Comparison of ENCODE assay signal across 15 cellular contexts in genomic region chr17:57870283-57870635, GRCh38. TPM values are rescaled to one million over a fixed set of nuclear protein-coding genes. Genes with fewer than 3 reads are reported as not detected.
A peak's percentile ranks its signal among the peaks of the same experiment; 100 is the strongest.
DNase-seq lines count a peak whose midpoint lies in the region; ATAC-seq, FAIRE-seq and TF ChIP-seq lines count a peak whose summit lies in the region.
"Had no signal": no experiment of that assay in that cellular context is flagged by ENCODE, and none has a peak within 500 bp of the region (broad histone marks: within the 10 kb centered on the region; RNA-seq: fewer than 3 reads in every experiment).

No MANE protein-coding gene starts in this region.

- H2BK5ac ChIP-seq in IMR-90 (ENCODE audit: low read depth, low read length, poor library complexity, severe bottlenecking) (peak overlapping the region; percentile 92), mesenchymal stem cell (ENCODE audit: low read depth, low read length, poor library complexity, severe bottlenecking) (no peak overlapping the region)

- H2BK12ac ChIP-seq in mesenchymal stem cell (ENCODE audit: low read length in 2 of 2): peak overlapping the region; percentile 11 to 84

- H3K27ac Mint-ChIP-seq in astrocyte (ENCODE audit: unreplicated experiment): peak overlapping the region; percentile 97
- H3K27ac Mint-ChIP-seq: mesothelial cell of epicardium; stimulated activated naive CD8-positive, alpha-beta T cell treated with anti-CD3 and anti-CD28 coated beads, Interleukin-15, amount 100 ng/mL, for 72 hours had no signal

- no peak for TF ChIP-seq POLR2A in IMR-90 (IDR thresholded peaks at IDR 0.05; ENCODE audit: low read depth, low read length)

- peak overlapping the region; percentile 48; the same call in 1 of the 2 replicates for H3K56ac ChIP-seq in IMR-90 (ENCODE audit: extremely low read depth, insufficient read depth, low read length)

- H3K4me2 ChIP-seq in IMR-90 (ENCODE audit: low read depth, low read length): peak overlapping the region; percentile 45
- H3K4me2 ChIP-seq in astrocyte (ENCODE audit: low read length): peak overlapping the region; percentile 77
- H3K4me2 ChIP-seq in mesenchymal stem cell (ENCODE audit: low read length, poor library complexity, severe bottlenecking): no peak overlapping the region

- DNase-seq in AG10803 (ENCODE audit: low read depth) (peak; percentile 55), IMR-90 (peak; percentile 61), astrocyte (ENCODE audit: low read depth) (no peak), mesenchymal stem cell (no peak), left cardiac atrium (no peak), HuH-7 (ENCODE audit: low spot score) (no peak), NCI-H2227 treated with DMSO at 0.1 percent for 48 hours (lab: John Stamatoyannopoulos, UW) (no peak), psoas muscle (no peak)
- DNase-seq: activated gamma-delta T cell treated with Interleukin-2 at 50 U/mL for 16 hours; AML-193; body of pancreas; DMS153; effector memory CD4-positive, alpha-beta T cell; stimulated activated naive CD8-positive, alpha-beta T cell treated with anti-CD3 and anti-CD28 coated beads, Interleukin-15, amount 100 ng/mL, for 72 hours had no signal

- H3K23ac ChIP-seq in IMR-90 (ENCODE audit: low read depth, low read length) (peak overlapping the region; percentile 80; the same call in 1 of the 2 replicates), mesenchymal stem cell (ENCODE audit: low read length in 2 of 2) (peak overlapping the region in 1 of 2 experiments; percentile 34)

- no peak for TF ChIP-seq RAD21 in IMR-90 (IDR thresholded peaks at IDR 0.05; ENCODE audit: low read length)

- POLR2A ChIA-PET in IMR-90 (lab: Charles Lee; ENCODE audit: unreplicated experiment): interaction anchor here (1.0 to 1.4 kb wide), 3 partner anchors 10 to 119 kb away, joined by 3 to 5 read pairs (median 4); no protein-coding TSS in a partner anchor

- peaks cover 46% of the 10 kb centered on the region for H3K4me1 ChIP-seq in IMR-90 (ENCODE audit: control insufficient read depth, insufficient read depth, low read length)
- H3K4me1 ChIP-seq in astrocyte (ENCODE audit: insufficient read depth, low read length): peaks cover 51% of the 10 kb centered on the region
- peaks cover 56% of the 10 kb centered on the region for H3K4me1 ChIP-seq in mesenchymal stem cell (ENCODE audit: control insufficient read depth, insufficient read depth, low read depth, low read length)
- H3K4me1 ChIP-seq in psoas muscle: peaks cover 63% of the 10 kb centered on the region

- H2BK15ac ChIP-seq in IMR-90 (ENCODE audit: low read depth, low read length): peak overlapping the region; percentile 75; the same call in 2 of the 3 replicates
- no peak overlapping the region for H2BK15ac ChIP-seq in mesenchymal stem cell (ENCODE audit: low read depth, poor library complexity, severe bottlenecking)

- in situ Hi-C loops in IMR-90 (cut with MboI; ENCODE audit: low sequenced_read_pairs): loop anchor here (25.0 kb wide), 1 partner anchor 467 kb away; the partner anchor contains the start of gene TSPOAP1

- peak overlapping the region; percentile 87 for H3K14ac ChIP-seq in IMR-90 (replicated peaks; ENCODE audit: low read depth, low read length)
- peak overlapping the region in 1 of 2 experiments; percentile 76 for H3K14ac ChIP-seq in mesenchymal stem cell (ENCODE audit: low read length in 2 of 2)

- peaks cover 16% of the 10 kb centered on the region for H3K36me3 Mint-ChIP-seq in astrocyte (ENCODE audit: low read depth, unreplicated experiment)

- H3K4me3 ChIP-seq in AG10803 (ENCODE audit: low read length) (no peak overlapping the region), IMR-90 (ENCODE audit: insufficient read depth, low read depth, low read length) (no peak overlapping the region), astrocyte (ENCODE audit: insufficient read depth, low read depth, low read length) (no peak overlapping the region), mesenchymal stem cell (ENCODE audit: insufficient read depth in 1 of 2, low read depth in 1 of 2, low read length in 2 of 2) (peak overlapping the region in 1 of 2 experiments; percentile 16), psoas muscle (no peak overlapping the region)
- H3K4me3 ChIP-seq: body of pancreas had no signal

- H3K27ac ChIP-seq in IMR-90 (ENCODE audit: insufficient read depth, low read length): peak overlapping the region; percentile 88
- H3K27ac ChIP-seq in astrocyte (ENCODE audit: low read depth, low read length): peak overlapping the region; percentile 79
- peak overlapping the region; percentile 87 for H3K27ac ChIP-seq in mesenchymal stem cell (ENCODE audit: low read length, poor library complexity, severe bottlenecking)
- no peak overlapping the region for H3K27ac ChIP-seq in psoas muscle

- peak overlapping the region; percentile 97 for H3K4ac ChIP-seq in IMR-90 (ENCODE audit: low read depth, low read length)
- peak overlapping the region; percentile 1 to 65 for H3K4ac ChIP-seq in mesenchymal stem cell (ENCODE audit: low read depth in 1 of 2, low read length in 2 of 2)

- peak overlapping the region; percentile 50 for H3K4me3 Mint-ChIP-seq in astrocyte (ENCODE audit: unreplicated experiment)
- H3K4me3 Mint-ChIP-seq: mesothelial cell of epicardium; stimulated activated naive CD8-positive, alpha-beta T cell treated with anti-CD3 and anti-CD28 coated beads, Interleukin-15, amount 100 ng/mL, for 72 hours had no signal

- ATAC-seq in IMR-90 (ENCODE audit: low read depth) (no peak), left cardiac atrium (no peak), psoas muscle (no peak)
- ATAC-seq: body of pancreas; stimulated activated naive CD8-positive, alpha-beta T cell treated with anti-CD3 and anti-CD28 coated beads, Interleukin-15, amount 100 ng/mL, for 72 hours had no signal

- H3K79me1 ChIP-seq in IMR-90 (ENCODE audit: low read depth in 1 of 2, low read length in 2 of 2) (peaks cover 15 to 58% of the 10 kb centered on the region in 2 experiments), mesenchymal stem cell (replicated peaks; ENCODE audit: low read length, poor library complexity, severe bottlenecking) (peaks cover 20% of the 10 kb centered on the region)

- H4K20me1 ChIP-seq in IMR-90 (ENCODE audit: insufficient read depth, low read length) (no peaks in the 10 kb centered on the region), astrocyte (ENCODE audit: insufficient read depth, low read length) (no peaks in the 10 kb centered on the region)

- H2AK9ac ChIP-seq in IMR-90 (replicated peaks; ENCODE audit: low read depth, low read length, poor library complexity): peak overlapping the region; percentile 89

- TF ChIP-seq CTCF in AG10803 (conservative IDR thresholded peaks at IDR 0.05; ENCODE audit: low read length): no peak; the same call in 1 of the 2 replicates
- no peak for TF ChIP-seq CTCF in IMR-90 (conservative IDR thresholded peaks at IDR 0.05; ENCODE audit: low read depth, low read length)
- TF ChIP-seq CTCF in astrocyte (IDR thresholded peaks at IDR 0.05; ENCODE audit: insufficient read depth, low read depth, low read length): no peak
- TF ChIP-seq CTCF in psoas muscle (IDR thresholded peaks at IDR 0.05): no peak

- H3K18ac ChIP-seq in IMR-90 (ENCODE audit: low read depth, low read length): peak overlapping the region; percentile 68
- H3K18ac ChIP-seq in mesenchymal stem cell (ENCODE audit: low read depth in 1 of 2, low read length in 2 of 2): peak overlapping the region; percentile 6 to 86

- peaks cover 25% of the 10 kb centered on the region for H3K36me3 ChIP-seq in IMR-90 (ENCODE audit: control insufficient read depth, insufficient read depth, low read length)
- peaks cover 3% of the 10 kb centered on the region for H3K36me3 ChIP-seq in astrocyte (ENCODE audit: insufficient read depth, low read length)
- peaks cover 57 to 66% of the 10 kb centered on the region in 2 experiments for H3K36me3 ChIP-seq in mesenchymal stem cell (ENCODE audit: control insufficient read depth in 1 of 2, insufficient read depth in 2 of 2, low read depth in 1 of 2, low read length in 2 of 2)
- peaks cover 3 to 52% of the 10 kb centered on the region in 2 donors for H3K36me3 ChIP-seq in psoas muscle (ENCODE audit: insufficient read depth in 1 of 2, low read depth in 1 of 2)

- dilution Hi-C loops in IMR-90 (cut with HindIII; ENCODE audit: low sequenced_read_pairs, unreplicated experiment): loop anchor here (25.0 kb wide), 1 partner anchor 117 kb away; the partner anchor contains the start of gene VEZF1

- H2AFZ ChIP-seq in IMR-90 (replicated peaks; ENCODE audit: low read length, poor library complexity): peak overlapping the region; percentile 48
- H2AFZ ChIP-seq in astrocyte (ENCODE audit: low read depth, low read length): no peak overlapping the region
- no peak overlapping the region for H2AFZ ChIP-seq in mesenchymal stem cell (ENCODE audit: low read depth, low read length)

- FAIRE-seq in astrocyte (lab: Jason Lieb, UNC): no peak

- intact Hi-C loops in IMR-90 (cut with micrococcal nuclease): no loop called here
- intact Hi-C loops in left cardiac atrium (cut with DNase I): no loop called here
- intact Hi-C loops in psoas muscle (cut with DNase I): no loop called here

- H2BK20ac ChIP-seq in IMR-90 (ENCODE audit: low read depth, low read length): peak overlapping the region; percentile 89

- no peaks in the 10 kb centered on the region for H3K79me2 ChIP-seq in astrocyte (ENCODE audit: insufficient read depth, low read length)

- CTCF ChIA-PET in IMR-90 (lab: Yijun Ruan, JAX): interaction anchor here (0.6 to 3.8 kb wide), 6 partner anchors 8 to 129 kb away, joined by 4 to 24 read pairs (median 6); no protein-coding TSS in a partner anchor

- no peaks in the 10 kb centered on the region for H3K27me3 Mint-ChIP-seq in astrocyte (ENCODE audit: low read depth, unreplicated experiment)

- H3K27me3 ChIP-seq in IMR-90 (ENCODE audit: control insufficient read depth, insufficient read depth, low read length): no peaks in the 10 kb centered on the region
- no peaks in the 10 kb centered on the region for H3K27me3 ChIP-seq in astrocyte (ENCODE audit: insufficient read depth, low read length)
- H3K27me3 ChIP-seq in mesenchymal stem cell (ENCODE audit: control insufficient read depth in 1 of 2, insufficient read depth in 1 of 2, low read length in 2 of 2): no peaks in the 10 kb centered on the region
- no peaks in the 10 kb centered on the region for H3K27me3 ChIP-seq in psoas muscle (ENCODE audit: insufficient read depth in 3 of 3, low read length in 2 of 3)
- H3K27me3 ChIP-seq: body of pancreas had no signal

- peak overlapping the region; percentile 94 for H4K91ac ChIP-seq in IMR-90 (ENCODE audit: insufficient read depth, low read depth, low read length)
- H4K91ac ChIP-seq in mesenchymal stem cell (ENCODE audit: low read length): peak overlapping the region; percentile 65

- H2AK5ac ChIP-seq in IMR-90 (ENCODE audit: low read depth, low read length) (peak overlapping the region; percentile 99), mesenchymal stem cell (ENCODE audit: low read length, severe bottlenecking) (peak overlapping the region; percentile 80)

- no TSS peak for BruUV-seq in IMR-90 (replicated peaks; lab: Mats Ljungman, UMichigan)

- peak overlapping the region; percentile 84 for H4K5ac ChIP-seq in IMR-90 (ENCODE audit: low read depth, low read length)

- peaks cover 55% of the 10 kb centered on the region for H3K4me1 Mint-ChIP-seq in astrocyte (ENCODE audit: low read depth, unreplicated experiment)

- no peaks in the 10 kb centered on the region for H3K9me3 Mint-ChIP-seq in astrocyte (ENCODE audit: unreplicated experiment)
- H3K9me3 Mint-ChIP-seq: mesothelial cell of epicardium; stimulated activated naive CD8-positive, alpha-beta T cell treated with anti-CD3 and anti-CD28 coated beads, Interleukin-15, amount 100 ng/mL, for 72 hours had no signal

- H4K8ac ChIP-seq in IMR-90 (ENCODE audit: low read depth in 2 of 2, low read length in 2 of 2) (peak overlapping the region; percentile 51 to 97), mesenchymal stem cell (ENCODE audit: low read length) (peak overlapping the region; percentile 14)

- peak overlapping the region; percentile 38 for H3K9ac ChIP-seq in IMR-90 (ENCODE audit: low read depth, low read length)
- peak overlapping the region; percentile 30 for H3K9ac ChIP-seq in astrocyte (ENCODE audit: low read length)
- H3K9ac ChIP-seq in mesenchymal stem cell (ENCODE audit: low read length): peak overlapping the region; percentile 45

- H3K9me1 ChIP-seq in IMR-90 (ENCODE audit: insufficient read depth, low read length): peaks cover 33% of the 10 kb centered on the region

- no peaks in the 10 kb centered on the region for H3K9me3 ChIP-seq in IMR-90 (ENCODE audit: control insufficient read depth, insufficient read depth, low read length)
- no peaks in the 10 kb centered on the region for H3K9me3 ChIP-seq in astrocyte (ENCODE audit: insufficient read depth, low read depth, low read length)
- no peaks in the 10 kb centered on the region for H3K9me3 ChIP-seq in mesenchymal stem cell (ENCODE audit: control insufficient read depth, low read length)
- no peaks in the 10 kb centered on the region for H3K9me3 ChIP-seq in psoas muscle
- H3K9me3 ChIP-seq: body of pancreas had no signal

- peak overlapping the region; percentile 96 for H2BK120ac ChIP-seq in IMR-90 (ENCODE audit: low read depth, low read length)
- peak overlapping the region; percentile 56 for H2BK120ac ChIP-seq in mesenchymal stem cell (ENCODE audit: low read depth, low read length)

RNA-seq across cellular contexts. Expression of gene MRPS23, which starts 20.4 kb away (rescaled TPM):
- total RNA-seq in IMR-90 (2012; rRNA removed) (37.3 and 41.7 TPM in 2 replicates), astrocyte (56.9 and 61.3 TPM in 2 replicates), left cardiac atrium (10 to 100 TPM; 45.2 to 55.8 TPM), psoas muscle (10 to 100 TPM; 27.2 to 58.0 (median 40.4) TPM)
- polyA plus RNA-seq in IMR-90 (2012; rRNA removed) (22.1 and 23.5 TPM in 2 replicates), psoas muscle (10 to 100 TPM; 49.2 to 91.1 (median 76.2) TPM)
- 22.4 and 35.2 TPM in 2 replicates for polyA plus RNA-seq in IMR-90 (2012; cell fraction: cytosol; rRNA removed)
- 9.9 and 18.3 TPM in 2 replicates for polyA plus RNA-seq in IMR-90 (2012; cell fraction: nucleus; rRNA removed; ENCODE audit: low replicate concordance)
- 23.0 TPM for polyA plus RNA-seq in mesenchymal stem cell (2013, experiment 1 of 2)
- polyA plus RNA-seq in mesenchymal stem cell (2013, experiment 2 of 2): 21.0 TPM

Comparison
In these comparisons a context has a peak if more than half of its experiments do, and no peak if none do; other contexts are left out.
1. DNase-seq: peak in AG10803 (single experiment) and IMR-90 (single experiment); none in astrocyte (single experiment), mesenchymal stem cell (single experiment), left cardiac atrium (single experiment), HuH-7 (single experiment), NCI-H2227 treated with DMSO at 0.1 percent for 48 hours (single experiment) and psoas muscle (0 of 2).
2. Peak in every context shown above with its lines, with median percentiles within 50 percentile points of each other: H3K9ac ChIP-seq.